In genomic region chr5:137754961-137755762, GRCh38 we compare ENCODE assay signal across 8 cellular contexts. TPM values are rescaled to one million over a fixed set of nuclear protein-coding genes. Genes with fewer than 3 reads are reported as not detected.
A peak's percentile ranks its signal among the peaks of the same experiment; 100 is the strongest.
DNase-seq lines count a peak whose midpoint lies in the region; ATAC-seq lines count a peak whose summit lies in the region.

No MANE protein-coding gene starts in this region.

- H3K27me3 ChIP-seq in subcutaneous abdominal adipose tissue (ENCODE audit: control insufficient read depth in 5 of 5, insufficient read depth in 4 of 5, low read length in 5 of 5) = no peaks in the 10 kb centered on the region

- H3K27ac Mint-ChIP-seq in activated naive CD8-positive, alpha-beta T cell treated with anti-CD3 and anti-CD28 coated beads, Interleukin-2, amount 50 U/mL, for 24 hours = peak overlapping the region; percentile 99
- H3K27ac Mint-ChIP-seq in immature natural killer cell = peak overlapping the region; percentile 99 to 100 (median 100)

- peaks cover 30% of the 10 kb centered on the region for H3K4me1 Mint-ChIP-seq in activated naive CD8-positive, alpha-beta T cell treated with anti-CD3 and anti-CD28 coated beads, Interleukin-2, amount 50 U/mL, for 24 hours
- H3K4me1 Mint-ChIP-seq in immature natural killer cell = peaks cover 35 to 36% of the 10 kb centered on the region in 2 donors

- DNase-seq in activated naive CD8-positive, alpha-beta T cell treated with anti-CD3 and anti-CD28 coated beads, Interleukin-2, amount 50 U/mL, for 24 hours = no peak
- DNase-seq in immature natural killer cell (no peak), NCI-H1092 (lab: John Stamatoyannopoulos, UW) (no peak)

- peaks cover 3 to 37% (median 25%) of the 10 kb centered on the region in 5 donors for H3K4me1 ChIP-seq in subcutaneous abdominal adipose tissue (ENCODE audit: control insufficient read depth in 5 of 5, insufficient read depth in 5 of 5, low read length in 5 of 5)

- ATAC-seq in GM19035 (IDR thresholded peaks at IDR 0.05; ENCODE audit: unreplicated experiment) (peak; percentile 19), HG03064 (IDR thresholded peaks at IDR 0.05; ENCODE audit: low read depth, unreplicated experiment) (peak; percentile 19), HG03565 (IDR thresholded peaks at IDR 0.05; ENCODE audit: unreplicated experiment) (no peak), HG03469 (IDR thresholded peaks at IDR 0.05; ENCODE audit: unreplicated experiment) (no peak)
- peak; percentile 26 for ATAC-seq in activated naive CD8-positive, alpha-beta T cell treated with anti-CD3 and anti-CD28 coated beads, Interleukin-2, amount 50 U/mL, for 24 hours

- peak overlapping the region; percentile 89 for H3K4me3 Mint-ChIP-seq in activated naive CD8-positive, alpha-beta T cell treated with anti-CD3 and anti-CD28 coated beads, Interleukin-2, amount 50 U/mL, for 24 hours
- H3K4me3 Mint-ChIP-seq in immature natural killer cell = peak overlapping the region; percentile 97 to 100 (median 99)

- H3K9me3 ChIP-seq in subcutaneous abdominal adipose tissue (ENCODE audit: control insufficient read depth in 5 of 5, low read length in 5 of 5) = no peaks in the 10 kb centered on the region

- peak overlapping the region; percentile 100 for H3K27ac ChIP-seq in subcutaneous abdominal adipose tissue (ENCODE audit: low read depth, low read length)

- no peaks in the 10 kb centered on the region for H3K9me3 Mint-ChIP-seq in activated naive CD8-positive, alpha-beta T cell treated with anti-CD3 and anti-CD28 coated beads, Interleukin-2, amount 50 U/mL, for 24 hours
- peaks cover 0 to 1% (median 0%) of the 10 kb centered on the region in 6 donors for H3K9me3 Mint-ChIP-seq in immature natural killer cell

- H3K9ac ChIP-seq in subcutaneous abdominal adipose tissue (ENCODE audit: low read length in 5 of 5) = peak overlapping the region in 4 of 5 donors; percentile 96 to 100 (median 100)

- no peaks in the 10 kb centered on the region for H3K27me3 Mint-ChIP-seq in activated naive CD8-positive, alpha-beta T cell treated with anti-CD3 and anti-CD28 coated beads, Interleukin-2, amount 50 U/mL, for 24 hours
- peaks cover 5 to 27% (median 16%) of the 10 kb centered on the region in 3 donors for H3K27me3 Mint-ChIP-seq in immature natural killer cell (ENCODE audit: low read depth in 3 of 3)

- peak overlapping the region; percentile 64 to 98 (median 96) for H3K4me3 ChIP-seq in subcutaneous abdominal adipose tissue (ENCODE audit: low read depth in 1 of 5, low read length in 5 of 5)

- peaks cover 36% of the 10 kb centered on the region for H3K36me3 Mint-ChIP-seq in activated naive CD8-positive, alpha-beta T cell treated with anti-CD3 and anti-CD28 coated beads, Interleukin-2, amount 50 U/mL, for 24 hours (ENCODE audit: low read depth)
- H3K36me3 Mint-ChIP-seq in immature natural killer cell = no peaks in the 10 kb centered on the region

- no peaks in the 10 kb centered on the region for H3K36me3 ChIP-seq in subcutaneous abdominal adipose tissue (ENCODE audit: control insufficient read depth in 5 of 5, insufficient read depth in 5 of 5, low read length in 5 of 5)

RNA-seq across cellular contexts. Expression of gene HNRNPA0, which starts 1.0 kb away (rescaled TPM):
- polyA plus RNA-seq in immature natural killer cell = 10 to 100 TPM in 2 of 3 donors, 1 to 10 TPM in 1; 7.1 to 27.1 (median 15.0) TPM

RNA-seq across cellular contexts. Expression of gene KLHL3, which starts 19.3 kb away (rescaled TPM):
- 1 to 10 TPM in 2 of 3 donors, not detected in 1; 1.2 to 3.4 TPM for polyA plus RNA-seq in immature natural killer cell

Comparison
In these comparisons a context has a peak if more than half of its experiments do, and no peak if none do; other contexts are left out.
1. ATAC-seq: peak in GM19035 (single experiment), HG03064 (single experiment) and activated naive CD8-positive, alpha-beta T cell treated with anti-CD3 and anti-CD28 coated beads, Interleukin-2, amount 50 U/mL, for 24 hours (single experiment); none in HG03565 (single experiment) and HG03469 (single experiment).